Comparison of ENCODE assay signal across 8 cellular contexts in the genomic region with DNA sequence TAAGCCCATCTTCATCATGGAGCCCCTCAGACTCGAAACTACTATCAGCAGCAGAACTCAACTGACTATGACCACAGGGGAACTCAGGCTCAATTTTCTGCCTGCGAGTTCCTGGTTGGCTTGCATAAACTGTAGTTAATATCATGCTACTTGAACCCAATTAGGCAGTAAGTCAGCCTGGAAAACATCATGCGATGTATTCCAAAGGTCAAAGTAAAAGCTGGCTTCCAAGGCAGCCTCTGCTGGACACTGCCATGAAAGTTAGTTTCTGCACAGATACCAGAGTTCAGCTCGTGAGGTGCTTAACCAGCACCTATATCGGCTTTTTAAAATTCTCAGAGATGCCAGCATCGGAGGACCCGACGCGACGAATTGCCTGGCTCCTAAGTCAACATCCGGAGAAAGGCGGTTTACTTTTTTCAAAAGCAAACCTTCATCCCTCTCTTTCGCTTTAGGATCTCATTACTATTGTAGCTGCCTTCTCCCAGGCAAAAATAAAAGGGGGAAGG. TPM values are rescaled to one million over a fixed set of nuclear protein-coding genes. Genes with fewer than 3 reads are reported as not detected.
A peak's percentile ranks its signal among the peaks of the same experiment; 100 is the strongest.
DNase-seq lines count a peak whose midpoint lies in the region; ATAC-seq, FAIRE-seq and TF ChIP-seq lines count a peak whose summit lies in the region.

No MANE protein-coding gene starts in this region.

- peak overlapping the region; percentile 96 for H3K27ac Mint-ChIP-seq in astrocyte (ENCODE audit: unreplicated experiment)
- H3K27ac Mint-ChIP-seq in stimulated activated naive CD8-positive, alpha-beta T cell treated with anti-CD3 and anti-CD28 coated beads, Interleukin-15, amount 100 ng/mL, for 72 hours, result peak overlapping the region; percentile 98 to 99

- H2AFZ ChIP-seq in astrocyte (ENCODE audit: low read depth, low read length), result peak overlapping the region; percentile 68

- peak overlapping the region; percentile 100 for H3K27ac ChIP-seq in BLaER1
- peak overlapping the region; percentile 99; the same call in 1 of the 2 replicates for H3K27ac ChIP-seq in HUES64 (ENCODE audit: low read depth, low read length)
- H3K27ac ChIP-seq in astrocyte (ENCODE audit: low read depth, low read length), result peak overlapping the region; percentile 91

- H3K4me3 ChIP-seq in BLaER1 (peak overlapping the region; percentile 96), HUES64 (ENCODE audit: low read length) (peak overlapping the region; percentile 100), astrocyte (ENCODE audit: insufficient read depth, low read depth, low read length) (peak overlapping the region; percentile 93)

- no peak for TF ChIP-seq CTCF in astrocyte (IDR thresholded peaks at IDR 0.05; ENCODE audit: insufficient read depth, low read depth, low read length)

- 16% methylated on average over 13 of the region's 13 CpGs for WGBS in HUES64

- H3K79me2 ChIP-seq in astrocyte (ENCODE audit: insufficient read depth, low read length), result peaks cover 84% of the 10 kb centered on the region

- H3K36me3 ChIP-seq in BLaER1, result peaks cover 31% of the 10 kb centered on the region
- peaks cover 5% of the 10 kb centered on the region; the same call in 1 of the 2 replicates for H3K36me3 ChIP-seq in HUES64 (ENCODE audit: insufficient read depth, low read length)
- H3K36me3 ChIP-seq in astrocyte (ENCODE audit: insufficient read depth, low read length), result no peaks in the 10 kb centered on the region

- peaks cover 39% of the 10 kb centered on the region for H3K4me1 Mint-ChIP-seq in astrocyte (ENCODE audit: low read depth, unreplicated experiment)
- peaks cover 52% of the 10 kb centered on the region for H3K4me1 Mint-ChIP-seq in stimulated activated naive CD8-positive, alpha-beta T cell treated with anti-CD3 and anti-CD28 coated beads, Interleukin-15, amount 100 ng/mL, for 72 hours

- no peak for FAIRE-seq in astrocyte (lab: Jason Lieb, UNC)

- H3K4me1 ChIP-seq in BLaER1, result peaks cover 56% of the 10 kb centered on the region
- peaks cover 36% of the 10 kb centered on the region for H3K4me1 ChIP-seq in HUES64 (ENCODE audit: insufficient read depth, low read length)
- peaks cover 20% of the 10 kb centered on the region for H3K4me1 ChIP-seq in astrocyte (ENCODE audit: insufficient read depth, low read length)

- H3K9ac ChIP-seq in BLaER1, result peak overlapping the region; percentile 99
- H3K9ac ChIP-seq in HUES64 (ENCODE audit: low read depth, low read length), result peak overlapping the region; percentile 97
- peak overlapping the region; percentile 96 for H3K9ac ChIP-seq in astrocyte (ENCODE audit: low read length)

- DNase-seq in astrocyte (ENCODE audit: low read depth), result no peak
- peak; percentile 50 for DNase-seq in inferior parietal cortex (ENCODE audit: extremely low spot score)
- no peak for DNase-seq in stimulated activated naive CD8-positive, alpha-beta T cell treated with anti-CD3 and anti-CD28 coated beads, Interleukin-15, amount 100 ng/mL, for 72 hours
- DNase-seq in NCI-H446 (lab: John Stamatoyannopoulos, UW), result no peak
- no peak for DNase-seq in NCI-H187 treated with DMSO at 0.1 percent for 48 hours (lab: John Stamatoyannopoulos, UW)
- DNase-seq in stimulated activated naive CD4-positive, alpha-beta T cell (lab: John Stamatoyannopoulos, UW), result no peak

- no peaks in the 10 kb centered on the region for H3K9me3 ChIP-seq in BLaER1
- no peaks in the 10 kb centered on the region for H3K9me3 ChIP-seq in HUES64 (ENCODE audit: insufficient read depth, low read depth, low read length)
- no peaks in the 10 kb centered on the region for H3K9me3 ChIP-seq in astrocyte (ENCODE audit: insufficient read depth, low read depth, low read length)

- no peaks in the 10 kb centered on the region for H3K27me3 Mint-ChIP-seq in astrocyte (ENCODE audit: low read depth, unreplicated experiment)
- no peaks in the 10 kb centered on the region for H3K27me3 Mint-ChIP-seq in stimulated activated naive CD8-positive, alpha-beta T cell treated with anti-CD3 and anti-CD28 coated beads, Interleukin-15, amount 100 ng/mL, for 72 hours

- H3K4me3 Mint-ChIP-seq in astrocyte (ENCODE audit: unreplicated experiment), result peak overlapping the region; percentile 93
- H3K4me3 Mint-ChIP-seq in stimulated activated naive CD8-positive, alpha-beta T cell treated with anti-CD3 and anti-CD28 coated beads, Interleukin-15, amount 100 ng/mL, for 72 hours, result peak overlapping the region; percentile 95 to 99

- peaks cover 62% of the 10 kb centered on the region for H4K20me1 ChIP-seq in BLaER1
- H4K20me1 ChIP-seq in astrocyte (ENCODE audit: insufficient read depth, low read length), result peaks cover 49% of the 10 kb centered on the region

- H3K4me2 ChIP-seq in BLaER1 (peak overlapping the region; percentile 89), astrocyte (ENCODE audit: low read length) (peak overlapping the region; percentile 99)

- H3K27me3 ChIP-seq in BLaER1 (no peaks in the 10 kb centered on the region), HUES64 (ENCODE audit: insufficient read depth, low read length) (peaks cover 6% of the 10 kb centered on the region), astrocyte (ENCODE audit: insufficient read depth, low read length) (no peaks in the 10 kb centered on the region)

- no peaks in the 10 kb centered on the region for H3K36me3 Mint-ChIP-seq in astrocyte (ENCODE audit: low read depth, unreplicated experiment)

- ATAC-seq in stimulated activated naive CD8-positive, alpha-beta T cell treated with anti-CD3 and anti-CD28 coated beads, Interleukin-15, amount 100 ng/mL, for 72 hours, result no peak

- no peaks in the 10 kb centered on the region for H3K9me3 Mint-ChIP-seq in astrocyte (ENCODE audit: unreplicated experiment)
- no peaks in the 10 kb centered on the region for H3K9me3 Mint-ChIP-seq in stimulated activated naive CD8-positive, alpha-beta T cell treated with anti-CD3 and anti-CD28 coated beads, Interleukin-15, amount 100 ng/mL, for 72 hours

RNA-seq across cellular contexts. Expression of a gene that starts 3.8 kb away (rescaled TPM):
- 281 TPM for polyA plus RNA-seq in HUES64 (2013, experiment 1 of 2)
- polyA plus RNA-seq in HUES64 (2013, experiment 2 of 2), result 272 TPM
- total RNA-seq in astrocyte, result 121 and 138 TPM in 2 replicates
